ENCODE assay signal across 8 cellular contexts in genomic region chr17:78925234-78925633, GRCh38. TPM values are rescaled to one million over a fixed set of nuclear protein-coding genes. Genes with fewer than 3 reads are reported as not detected.
A peak's percentile ranks its signal among the peaks of the same experiment; 100 is the strongest.
DNase-seq lines count a peak whose midpoint lies in the region; ATAC-seq and TF ChIP-seq lines count a peak whose summit lies in the region.

TIMP2 (minus strand) TSS chr17:78925387; CDS start chr17:78925088, 299 bp downstream.

- H3K9me3 ChIP-seq in BLaER1 (no peaks in the 10 kb centered on the region), fibroblast of lung (ENCODE audit: control insufficient read depth, insufficient read depth, low read depth, low read length) (no peaks in the 10 kb centered on the region)

- H3K36me3 ChIP-seq in BLaER1 (peaks cover 21% of the 10 kb centered on the region; the same call in 1 of the 2 replicates), fibroblast of lung (ENCODE audit: control insufficient read depth, insufficient read depth, low read length) (peaks cover 5% of the 10 kb centered on the region)

- H3K27me3 ChIP-seq in BLaER1 (no peaks in the 10 kb centered on the region), fibroblast of lung (ENCODE audit: control insufficient read depth, insufficient read depth, low read length) (no peaks in the 10 kb centered on the region)

- H3K27ac ChIP-seq in BLaER1 (peak within 1 kb of the TSS; percentile 86), fibroblast of lung (ENCODE audit: insufficient read depth, low read length) (peak within 1 kb of the TSS; percentile 90)

- H3K4me1 ChIP-seq in BLaER1 (peaks cover 46% of the 10 kb centered on the region), fibroblast of lung (ENCODE audit: control insufficient read depth, extremely low read depth, insufficient read depth, low read length) (peaks cover 21% of the 10 kb centered on the region)

- peak within 1 kb of the TSS; percentile 97 for H3K4me2 ChIP-seq in BLaER1
- H3K4me2 ChIP-seq in fibroblast of lung (ENCODE audit: extremely low read depth, insufficient read depth, low read length): peak within 1 kb of the TSS; percentile 80

- peaks cover 41% of the 10 kb centered on the region for H4K20me1 ChIP-seq in BLaER1
- peaks cover 3% of the 10 kb centered on the region for H4K20me1 ChIP-seq in fibroblast of lung (ENCODE audit: control insufficient read depth, extremely low read depth, insufficient read depth, low read length)

- H3K79me2 ChIP-seq in fibroblast of lung (ENCODE audit: control insufficient read depth, insufficient read depth, low read length): peaks cover 45% of the 10 kb centered on the region

- H3K9ac ChIP-seq in BLaER1 (peak within 1 kb of the TSS; percentile 86), fibroblast of lung (ENCODE audit: insufficient read depth, low read length) (peak within 1 kb of the TSS; percentile 76)

- ATAC-seq in HG03442 (IDR thresholded peaks at IDR 0.05; ENCODE audit: unreplicated experiment): no peak

- peak within 1 kb of the TSS; percentile 33 for H2AFZ ChIP-seq in fibroblast of lung (ENCODE audit: low read length)

- TF ChIP-seq CTCF in fibroblast of lung (conservative IDR thresholded peaks at IDR 0.05 in 1 of 2, IDR thresholded peaks at IDR 0.05 in 1 of 2; ENCODE audit: low read depth in 1 of 2, low read length in 2 of 2): peak in 1 of 2 donors; percentile 11

- DNase-seq in HuH-7 (ENCODE audit: low spot score) (peak; percentile 97), OCI-M1 (lab: John Stamatoyannopoulos, UW) (peak; percentile 6), fibroblast of lung (ENCODE audit: low read depth in 2 of 2) (peak; percentile 76 to 89), myocyte (ENCODE audit: low read depth) (peak; percentile 85)
- peak; percentile 41 to 46 for DNase-seq in activated T-helper 1 cell treated with anti-CD3 and anti-CD28 coated beads, Interleukin-2, amount 50 U/mL, for 16 hours (ENCODE audit: low read depth in 1 of 2, low spot score in 1 of 2)
- peak; percentile 22 to 57 for DNase-seq in stimulated activated CD8-positive, alpha-beta memory T cell treated with anti-CD3 and anti-CD28 coated beads, Interleukin-7, amount 100 ng/mL, for 4 hours (ENCODE audit: low read depth in 2 of 2)

- H3K4me3 ChIP-seq in BLaER1 (peak within 1 kb of the TSS; percentile 78), fibroblast of lung (replicated peaks in 1 of 4; ENCODE audit: control extremely low read depth in 1 of 4, insufficient read depth in 1 of 4, low read depth in 3 of 4, low read length in 4 of 4) (peak within 1 kb of the TSS; percentile 72 to 97 (median 90))

RNA-seq across cellular contexts. Expression of gene TIMP2, which starts in this region (rescaled TPM):
- 88.9 and 155 TPM in 2 replicates for total RNA-seq in fibroblast of lung
- 607 and 745 TPM in 2 replicates for polyA plus RNA-seq in fibroblast of lung
- 667 and 999 TPM in 2 replicates for polyA plus RNA-seq in fibroblast of lung (2012)
- polyA minus RNA-seq in fibroblast of lung (ENCODE audit: low replicate concordance): 484 and 816 TPM in 2 replicates
- 197 and 208 TPM in 2 replicates for total RNA-seq in myocyte
- polyA plus RNA-seq in myocyte (2012): 598 TPM

Comparison
In these comparisons a context has a peak if more than half of its experiments do, and no peak if none do; other contexts are left out.
1. DNase-seq: peak in every context shown above with its lines; median percentile 97 in HuH-7; 85 in myocyte; 82 in fibroblast of lung; 44 in activated T-helper 1 cell treated with anti-CD3 and anti-CD28 coated beads, Interleukin-2, amount 50 U/mL, for 16 hours; 40 in stimulated activated CD8-positive, alpha-beta memory T cell treated with anti-CD3 and anti-CD28 coated beads, Interleukin-7, amount 100 ng/mL, for 4 hours; 6 in OCI-M1.